ENCODE assay signal across 12 cellular contexts in the genomic region with DNA sequence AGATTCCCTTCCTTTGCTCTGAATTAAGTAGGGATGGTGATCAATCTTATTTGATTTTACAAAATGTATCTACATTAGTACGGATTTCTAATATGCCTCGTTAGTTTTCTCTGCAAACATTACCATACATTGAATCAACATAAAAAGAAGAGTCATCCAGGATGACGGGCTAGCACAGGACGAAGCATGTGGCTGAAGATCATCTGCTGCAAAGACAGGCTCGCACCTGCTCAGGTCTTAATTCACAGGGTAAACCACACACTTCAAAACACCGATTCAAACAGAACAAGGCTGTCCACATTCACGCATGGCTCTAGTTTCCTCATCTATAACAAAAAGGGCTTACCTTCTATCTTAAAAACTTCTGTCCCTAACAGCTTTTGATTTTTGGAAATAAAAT.
DNase-seq lines count a peak whose midpoint lies in the region; ATAC-seq lines count a peak whose summit lies in the region.
"Had no signal": no experiment of that assay in that cellular context is flagged by ENCODE, and none has a peak within 500 bp of the region (broad histone marks: within the 10 kb centered on the region; RNA-seq: fewer than 3 reads in every experiment).

No MANE protein-coding gene starts in this region.

- no peak overlapping the region for H3K14ac ChIP-seq in mesenchymal stem cell (ENCODE audit: low read length in 2 of 2)

- WGBS in mesenchymal stem cell = 94% methylated on average over 7 of the region's 7 CpGs

- H3K27me3 ChIP-seq in BLaER1 (no peaks in the 10 kb centered on the region), mesenchymal stem cell (ENCODE audit: control insufficient read depth in 1 of 2, insufficient read depth in 1 of 2, low read length in 2 of 2) (no peaks in the 10 kb centered on the region)

- H3K9me3 ChIP-seq in BLaER1 = no peaks in the 10 kb centered on the region
- H3K9me3 ChIP-seq in mesenchymal stem cell (ENCODE audit: control insufficient read depth, low read length) = no peaks in the 10 kb centered on the region

- H3K27ac ChIP-seq in BLaER1 (no peak overlapping the region), epithelial cell of prostate (peak overlapping the region; percentile 84), mesenchymal stem cell (ENCODE audit: low read length, poor library complexity, severe bottlenecking) (no peak overlapping the region)

- H2AFZ ChIP-seq in mesenchymal stem cell (ENCODE audit: low read depth, low read length) = no peak overlapping the region

- no peak overlapping the region for H3K18ac ChIP-seq in mesenchymal stem cell (ENCODE audit: low read depth in 1 of 2, low read length in 2 of 2)

- H2BK15ac ChIP-seq in mesenchymal stem cell (ENCODE audit: low read depth, poor library complexity, severe bottlenecking) = no peak overlapping the region

- H3K4me2 ChIP-seq in BLaER1 (peak overlapping the region; percentile 5; the same call in 1 of the 2 replicates), mesenchymal stem cell (ENCODE audit: low read length, poor library complexity, severe bottlenecking) (no peak overlapping the region)

- DNase-seq in NCI-H1417 (lab: John Stamatoyannopoulos, UW) (peak; percentile 45 to 78 (median 49)), NCI-H526 (lab: John Stamatoyannopoulos, UW) (peak; percentile 50 to 67), epithelial cell of prostate (ENCODE audit: low read depth, low spot score) (peak; percentile 82), mesenchymal stem cell (no peak)
- no peak for DNase-seq in activated effector memory CD4-positive, alpha-beta T cell treated with Interleukin-2 at 50 U/mL for 16 hours
- DNase-seq: activated CD4-positive, alpha-beta T cell treated with anti-CD3 and anti-CD28 coated beads, Interleukin-2, amount 50 U/mL, for 48 hours; effector CD4-positive, alpha-beta T cell; NK-92 treated with Interleukin-12 subunit alpha and Interleukin-12 subunit beta, amount 100 ng/mL, for 24 hours; T1000 had no signal

- no peak overlapping the region for H2BK12ac ChIP-seq in mesenchymal stem cell (ENCODE audit: low read length in 2 of 2)

- H3K36me3 ChIP-seq in BLaER1 = 0 out of 2 replicates have a peak, but pooled peaks cover 11% of the 10 kb centered on the region
- peaks cover 0 to 9% of the 10 kb centered on the region in 2 experiments for H3K36me3 ChIP-seq in mesenchymal stem cell (ENCODE audit: control insufficient read depth in 1 of 2, insufficient read depth in 2 of 2, low read depth in 1 of 2, low read length in 2 of 2)

- no peak overlapping the region for H3K23ac ChIP-seq in mesenchymal stem cell (ENCODE audit: low read length in 2 of 2)

- H4K20me1 ChIP-seq in BLaER1 = 0 out of 2 replicates have a peak, but pooled peaks cover 4% of the 10 kb centered on the region

- no peak overlapping the region for H4K91ac ChIP-seq in mesenchymal stem cell (ENCODE audit: low read length)

- peaks cover 32% of the 10 kb centered on the region for H3K79me1 ChIP-seq in mesenchymal stem cell (replicated peaks; ENCODE audit: low read length, poor library complexity, severe bottlenecking)

- H3K4me3 ChIP-seq in BLaER1 (no peak overlapping the region), mesenchymal stem cell (ENCODE audit: insufficient read depth in 1 of 2, low read depth in 1 of 2, low read length in 2 of 2) (no peak overlapping the region)

- no peak overlapping the region for H3K9ac ChIP-seq in BLaER1
- no peak overlapping the region for H3K9ac ChIP-seq in mesenchymal stem cell (ENCODE audit: low read length)

- no peak overlapping the region for H2BK5ac ChIP-seq in mesenchymal stem cell (ENCODE audit: low read depth, low read length, poor library complexity, severe bottlenecking)

- no peak overlapping the region for H3K4ac ChIP-seq in mesenchymal stem cell (ENCODE audit: low read depth in 1 of 2, low read length in 2 of 2)

- no peak overlapping the region for H2BK120ac ChIP-seq in mesenchymal stem cell (ENCODE audit: low read depth, low read length)

- H3K4me1 ChIP-seq in BLaER1 (peaks cover 17% of the 10 kb centered on the region), mesenchymal stem cell (ENCODE audit: control insufficient read depth, insufficient read depth, low read depth, low read length) (peaks cover 1% of the 10 kb centered on the region)

- no peak overlapping the region for H2AK5ac ChIP-seq in mesenchymal stem cell (ENCODE audit: low read length, severe bottlenecking)

- ATAC-seq in GM21447 (IDR thresholded peaks at IDR 0.05; ENCODE audit: unreplicated experiment) (no peak), HG02759 (IDR thresholded peaks at IDR 0.05; ENCODE audit: unreplicated experiment) (no peak)

- no peak overlapping the region for H4K8ac ChIP-seq in mesenchymal stem cell (ENCODE audit: low read length)

Comparison
In these comparisons a context has a peak if more than half of its experiments do, and no peak if none do; other contexts are left out.
1. DNase-seq: peak in NCI-H1417 (3 of 3), NCI-H526 (2 of 2) and epithelial cell of prostate (single experiment); none in mesenchymal stem cell (single experiment) and activated effector memory CD4-positive, alpha-beta T cell treated with Interleukin-2 at 50 U/mL for 16 hours (single experiment).